ENCODE assay signal across 20 cellular contexts in genomic region chr15:29105151-29105785, GRCh38.
A peak's percentile ranks its signal among the peaks of the same experiment; 100 is the strongest.
DNase-seq lines count a peak whose midpoint lies in the region; FAIRE-seq and TF ChIP-seq lines count a peak whose summit lies in the region.
"Had no signal": no experiment of that assay in that cellular context is flagged by ENCODE, and none has a peak within 500 bp of the region (broad histone marks: within the 10 kb centered on the region; RNA-seq: fewer than 3 reads in every experiment).

No MANE protein-coding gene starts in this region.

- peak overlapping the region; percentile 52 for H3K4me3 Mint-ChIP-seq in glutamatergic neuron (ENCODE audit: unreplicated experiment)
- H3K4me3 Mint-ChIP-seq: CD8-positive, alpha-beta T cell; HFFc6 had no signal

- DNase-seq in 8988T (peak; percentile 2), NCI-H69 (lab: John Stamatoyannopoulos, UW) (peak; percentile 10), glutamatergic neuron (peak; percentile 59), NCI-H1105 (lab: John Stamatoyannopoulos, UW) (no peak), H54 (ENCODE audit: insufficient read length, low spot score) (no peak), midbrain (lab: John Stamatoyannopoulos, UW) (no peak)
- DNase-seq: Calu3, HFFc6, KG1, NCI-H1694 treated with DMSO at 0.1 percent for 48 hours, NCI-H226, NCI-H524, PC-3, SJCRH30 had no signal

- H3K27me3 Mint-ChIP-seq in glutamatergic neuron (ENCODE audit: unreplicated experiment) = peaks cover 12% of the 10 kb centered on the region

- H3K27ac Mint-ChIP-seq in glutamatergic neuron (ENCODE audit: unreplicated experiment) = peak overlapping the region; percentile 76
- H3K27ac Mint-ChIP-seq: HFFc6 had no signal

- peak overlapping the region; percentile 7 for H3K27ac ChIP-seq in neural cell (ENCODE audit: low read length)
- H3K27ac ChIP-seq: BLaER1 treated with 17β-estradiol and CSF1 and Interleukin-3, amounts not matched to agents 10 nM and 100 nM; RWPE1; SJCRH30 had no signal

- no peak for TF ChIP-seq EP300 in neural cell (conservative IDR thresholded peaks at IDR 0.05; ENCODE audit: poor library complexity, severe bottlenecking)

- no peaks in the 10 kb centered on the region for H3K79me2 ChIP-seq in neural cell (replicated peaks; ENCODE audit: insufficient read depth, low read length)

- no peak overlapping the region for H3K9ac ChIP-seq in neural cell (ENCODE audit: low read length)
- H3K9ac ChIP-seq: BLaER1 treated with 17β-estradiol and CSF1 and Interleukin-3, amounts not matched to agents 10 nM and 100 nM had no signal

- no peaks in the 10 kb centered on the region for H3K9me3 ChIP-seq in neural cell (ENCODE audit: low read length)
- H3K9me3 ChIP-seq: BLaER1 treated with 17β-estradiol and CSF1 and Interleukin-3, amounts not matched to agents 10 nM and 100 nM; SJCRH30 had no signal

- TF ChIP-seq POLR2A in H54 (IDR thresholded peaks at IDR 0.05; ENCODE audit: low read depth, low read length) = no peak

- TF ChIP-seq RAD21 in neural cell (conservative IDR thresholded peaks at IDR 0.05) = no peak

- H3K4me3 ChIP-seq in neural cell (ENCODE audit: low read length) = no peak overlapping the region
- H3K4me3 ChIP-seq: BLaER1 treated with 17β-estradiol and CSF1 and Interleukin-3, amounts not matched to agents 10 nM and 100 nM; SJCRH30 had no signal

- H3K4me1 Mint-ChIP-seq in glutamatergic neuron (ENCODE audit: low read depth, unreplicated experiment) = peaks cover 13% of the 10 kb centered on the region

- peaks cover 17% of the 10 kb centered on the region for H3K9me3 Mint-ChIP-seq in glutamatergic neuron (ENCODE audit: unreplicated experiment)
- H3K9me3 Mint-ChIP-seq: CD8-positive, alpha-beta T cell had no signal

- H3F3A ChIP-seq in neural cell (ENCODE audit: insufficient read depth, low read length, poor library complexity, severe bottlenecking) = no peaks in the 10 kb centered on the region

- H2AFZ ChIP-seq in neural cell (ENCODE audit: low read depth, low read length) = no peak overlapping the region

- FAIRE-seq in H54 (lab: Jason Lieb, UNC) = no peak
- FAIRE-seq: GM12892, H1 had no signal

- H3K36me3 ChIP-seq in neural cell (ENCODE audit: insufficient read depth, low read length) = peaks cover 6% of the 10 kb centered on the region
- H3K36me3 ChIP-seq: SJCRH30 had no signal

- no peaks in the 10 kb centered on the region for H3K27me3 ChIP-seq in neural cell (ENCODE audit: insufficient read depth, low read depth, low read length)
- H3K27me3 ChIP-seq: BLaER1 treated with 17β-estradiol and CSF1 and Interleukin-3, amounts not matched to agents 10 nM and 100 nM; SJCRH30 had no signal

- no peak overlapping the region for H3K4me2 ChIP-seq in neural cell (ENCODE audit: low read length)
- H3K4me2 ChIP-seq: BLaER1 treated with 17β-estradiol and CSF1 and Interleukin-3, amounts not matched to agents 10 nM and 100 nM had no signal

- TF ChIP-seq CTCF in glutamatergic neuron (IDR thresholded peaks at IDR 0.05; ENCODE audit: partially characterized antibody, unreplicated experiment) (no peak), neural cell (IDR thresholded peaks at IDR 0.05; ENCODE audit: poor library complexity, severe bottlenecking) (no peak)

- no peaks in the 10 kb centered on the region for H3K9me2 ChIP-seq in neural cell (ENCODE audit: insufficient read depth, low read length)

- no peaks in the 10 kb centered on the region for H4K20me1 ChIP-seq in neural cell (ENCODE audit: insufficient read depth)

- H3K36me3 Mint-ChIP-seq in glutamatergic neuron (ENCODE audit: unreplicated experiment) = no peaks in the 10 kb centered on the region

TF ChIP-seq in neural cell, 6 proteins besides CTCF, POLR2A, EP300 and RAD21:
- no peak for TF ChIP-seq REST (IDR thresholded peaks at IDR 0.05; ENCODE audit: borderline replicate concordance)
TF ChIP-seq in neural cell: peak in this region for 0.

Comparison
In these comparisons a context has a peak if more than half of its experiments do, and no peak if none do; other contexts are left out.
1. DNase-seq: peak in 8988T (single experiment), NCI-H69 (single experiment) and glutamatergic neuron (single experiment); none in NCI-H1105 (single experiment), H54 (single experiment) and midbrain (single experiment).